Comparison of ENCODE assay signal across 8 cellular contexts in genomic region chr10:11742009-11742778, GRCh38. TPM values are rescaled to one million over a fixed set of nuclear protein-coding genes. Genes with fewer than 3 reads are reported as not detected.
DNase-seq lines count a peak whose midpoint lies in the region; ATAC-seq and TF ChIP-seq lines count a peak whose summit lies in the region.

A gene with protein sequence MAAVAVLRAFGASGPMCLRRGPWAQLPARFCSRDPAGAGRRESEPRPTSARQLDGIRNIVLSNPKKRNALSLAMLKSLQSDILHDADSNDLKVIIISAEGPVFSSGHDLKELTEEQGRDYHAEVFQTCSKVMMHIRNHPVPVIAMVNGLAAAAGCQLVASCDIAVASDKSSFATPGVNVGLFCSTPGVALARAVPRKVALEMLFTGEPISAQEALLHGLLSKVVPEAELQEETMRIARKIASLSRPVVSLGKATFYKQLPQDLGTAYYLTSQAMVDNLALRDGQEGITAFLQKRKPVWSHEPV (plus strand): TSS chr10:11742382. CDS start chr10:11742577, 195 bp downstream.

- H3K79me2 ChIP-seq in GM23248 (ENCODE audit: insufficient read depth) = no peaks in the 10 kb centered on the region

- H3F3A ChIP-seq in GM23248 (ENCODE audit: insufficient read depth) = no peaks in the 10 kb centered on the region

- H3K36me3 ChIP-seq in GM23248 (ENCODE audit: low read depth) (no peaks in the 10 kb centered on the region), tibial artery (no peaks in the 10 kb centered on the region)

- H3K27me3 ChIP-seq in GM23248 (replicated peaks; ENCODE audit: insufficient read depth) (no peaks in the 10 kb centered on the region), tibial artery (peaks cover 0 to 9% of the 10 kb centered on the region in 2 donors)

- H3K9ac ChIP-seq in GM23248 = peak within 1 kb of the TSS; percentile 64

- no peaks in the 10 kb centered on the region for H3K4me1 ChIP-seq in GM23248 (ENCODE audit: insufficient read depth)
- H3K4me1 ChIP-seq in tibial artery = peaks cover 0 to 22% (median 18%) of the 10 kb centered on the region in 4 donors

- intact Hi-C loops in tibial artery (cut with DNase I; ENCODE audit: low total_unique reads) = no loop called here

- TF ChIP-seq CTCF in fibroblast of villous mesenchyme (IDR thresholded peaks at IDR 0.05; ENCODE audit: insufficient read depth, low read depth, low read length) = no peak
- TF ChIP-seq CTCF in tibial artery (IDR thresholded peaks at IDR 0.05) = peak in 1 of 2 experiments; percentile 6

- peak within 1 kb of the TSS; percentile 69 for H2AFZ ChIP-seq in GM23248

- peak; percentile 49 for DNase-seq in GM23248
- peak; percentile 7 for DNase-seq in NCI-H2227 treated with DMSO at 0.1 percent for 48 hours (lab: John Stamatoyannopoulos, UW)
- DNase-seq in activated effector memory CD4-positive, alpha-beta T cell treated with anti-CD3 and anti-CD28 coated beads, Interleukin-2, amount 50 U/mL, for 16 hours = peak; percentile 82
- DNase-seq in fibroblast of villous mesenchyme (ENCODE audit: low read depth) = peak; percentile 39
- DNase-seq in occipital lobe (lab: John Stamatoyannopoulos, UW) = peak; percentile 4
- DNase-seq in tibial artery = peak in 1 of 2 donors; percentile 31

- H3K4me3 ChIP-seq in GM08714 (ENCODE audit: low read length) (peak within 1 kb of the TSS; percentile 58; the same call in 1 of the 2 replicates), GM23248 (peak within 1 kb of the TSS; percentile 60), fibroblast of villous mesenchyme (ENCODE audit: low read depth, low read length) (peak within 1 kb of the TSS; percentile 64), tibial artery (peak within 1 kb of the TSS; percentile 50 to 78)

- in situ Hi-C loops in GM23248 (cut with MboI) = no loop called here

- 14 to 16% methylated on average over 42 to 76 of the region's 93 CpGs for WGBS in GM23248 (ENCODE audit: low coverage in 1 of 2, low lambda C conversion rate in 2 of 2, missing lambda C conversion rate in 2 of 2), 2 experiments

- H3K4me2 ChIP-seq in GM23248 (ENCODE audit: unreplicated experiment) = peak within 1 kb of the TSS; percentile 71

- no peaks in the 10 kb centered on the region for H3K9me2 ChIP-seq in GM23248 (ENCODE audit: insufficient read depth)

- H3K27ac ChIP-seq in GM23248 (no peak within 1 kb of the TSS), tibial artery (peak within 1 kb of the TSS in 1 of 2 donors; percentile 68)

- no peaks in the 10 kb centered on the region for H3K9me3 ChIP-seq in GM23248 (ENCODE audit: low read depth)
- H3K9me3 ChIP-seq in tibial artery = no peaks in the 10 kb centered on the region

- H4K20me1 ChIP-seq in GM23248 (ENCODE audit: insufficient read depth) = no peaks in the 10 kb centered on the region

- no peak for ATAC-seq in GM21786 (IDR thresholded peaks at IDR 0.05; ENCODE audit: unreplicated experiment)

RNA-seq across cellular contexts. Expression of the gene that starts here (rescaled TPM):
- total RNA-seq in GM23248 (2014; rRNA removed; shearing (Covaris generic)) = 0.63 and 0.97 TPM in 2 replicates
- polyA plus RNA-seq in GM23248 (2016; fragmentation: Nextera tagmentation; extraction: Ambion mirVana) = 1.8 and 2.3 TPM in 2 replicates
- total RNA-seq in fibroblast of villous mesenchyme (1.3 and 12.6 TPM in 2 replicates), occipital lobe (5.6 TPM)
